ENCODE assay signal across 17 cellular contexts in genomic region chr20:14415492-14415891, GRCh38.
DNase-seq lines count a peak whose midpoint lies in the region; ATAC-seq, FAIRE-seq and TF ChIP-seq lines count a peak whose summit lies in the region.
"Had no signal": no experiment of that assay in that cellular context is flagged by ENCODE, and none has a peak within 500 bp of the region (broad histone marks: within the 10 kb centered on the region; RNA-seq: fewer than 3 reads in every experiment).

No MANE protein-coding gene starts in this region.

- H3K27ac ChIP-seq in liver (ENCODE audit: low read depth in 1 of 2, low read length in 2 of 2), result peak overlapping the region; percentile 4 to 53
- no peak overlapping the region for H3K27ac ChIP-seq in HepG2 (ENCODE audit: extremely low read length, insufficient read depth, low read length)

- no peaks in the 10 kb centered on the region for H3K36me3 ChIP-seq in liver (ENCODE audit: control insufficient read depth in 4 of 4, insufficient read depth in 3 of 4, low read depth in 1 of 4, low read length in 3 of 4)
- no peaks in the 10 kb centered on the region for H3K36me3 ChIP-seq in HepG2 (replicated peaks in 1 of 2; ENCODE audit: control insufficient read depth in 1 of 2, insufficient read depth in 2 of 2, low read length in 2 of 2)

- intact Hi-C loops in HepG2 (cut with micrococcal nuclease; ENCODE audit: unreplicated experiment), result no loop called here

- H3K4me3 ChIP-seq in liver (ENCODE audit: low read depth in 1 of 3, low read length in 3 of 3) (no peak overlapping the region), HepG2 (replicated peaks in 1 of 3; ENCODE audit: insufficient read depth in 1 of 3, low read depth in 2 of 3, low read length in 3 of 3) (no peak overlapping the region)
- H3K4me3 ChIP-seq: K562 had no signal

- H3K9ac ChIP-seq in liver (ENCODE audit: low read depth in 1 of 2, low read length in 2 of 2) (peak overlapping the region in 1 of 2 donors; percentile 18), HepG2 (ENCODE audit: insufficient read depth, low read depth, low read length) (no peak overlapping the region)

- TF ChIP-seq POLR2A in HepG2 (IDR thresholded peaks at IDR 0.05; ENCODE audit: insufficient read depth in 1 of 2, low read depth in 2 of 2, low read length in 2 of 2), result no peak

- CTCF ChIA-PET in HepG2 (lab: Yijun Ruan, JAX; ENCODE audit: low intra/inter-chr PET ratio, low total read pairs), result no interaction called here

- FAIRE-seq in HepG2 (lab: Jason Lieb, UNC), result no peak
- FAIRE-seq: colon, K562 had no signal

- ATAC-seq in HepG2, result no peak
- ATAC-seq in left lobe of liver, result peak; percentile 48
- ATAC-seq in GM19452 (IDR thresholded peaks at IDR 0.05; ENCODE audit: unreplicated experiment), result no peak
- no peak for ATAC-seq in GM21723 (IDR thresholded peaks at IDR 0.05; ENCODE audit: unreplicated experiment)
- ATAC-seq: K562; natural killer cell treated with Interleukin-12 subunit alpha and Interleukin-12 subunit beta and Interleukin-15 and Interleukin-18, amount 100 ng/mL, for 72 hours; SK-N-SH treated with all-trans-retinoic acid at 6 μM for 48 hours had no signal

- H3K4me2 ChIP-seq in HepG2 (ENCODE audit: low read depth, low read length), result no peak overlapping the region

- DNase-seq in HepG2 (ENCODE audit: low spot score) (no peak), NCI-H748 treated with DMSO at 0.1 percent for 48 hours (lab: John Stamatoyannopoulos, UW) (peak; percentile 72), left lobe of liver (ENCODE audit: low spot score) (no peak), NCI-H226 (no peak), SKM-1 treated with dmso at 0.1 percent for 144 hours (lab: John Stamatoyannopoulos, UW; ENCODE audit: unreplicated experiment) (no peak)
- DNase-seq: activated CD4-positive, alpha-beta T cell treated with anti-CD3 and anti-CD28 coated beads, Interleukin-2, amount 10 ng/mL, durations not matched to agents 7 days and 5 days; activated naive CD4-positive, alpha-beta T cell treated with anti-CD3 and anti-CD28 coated beads, Interleukin-2, amount 10 ng/mL, durations not matched to agents 7 days and 5 days; CD4-positive, CD25-positive, alpha-beta regulatory T cell; foreskin melanocyte; NCI-H1930 had no signal

- WGBS in liver, result 15% methylated on average over 3 of the region's 3 CpGs
- 0% methylated on average over 3 of the region's 3 CpGs for WGBS in HepG2 (ENCODE audit: low lambda C conversion rate)

- TF ChIP-seq CTCF in liver (IDR thresholded peaks at IDR 0.05; ENCODE audit: low read depth, low read length, missing input control), result no peak
- no peak for TF ChIP-seq CTCF in HepG2 (CRISPR knock-in tag; IDR thresholded peaks at IDR 0.05)

- no peak for TF ChIP-seq EP300 in HepG2 (IDR thresholded peaks at IDR 0.05; ENCODE audit: low read depth in 2 of 2, low read length in 2 of 2)
- no peak for TF ChIP-seq EP300 in HepG2 (CRISPR knock-in tag; IDR thresholded peaks at IDR 0.05; ENCODE audit: borderline replicate concordance)

- BruUV-seq in HepG2 (replicated peaks; lab: Mats Ljungman, UMichigan), result no TSS peak

- H3K4me1 ChIP-seq in liver (ENCODE audit: control insufficient read depth in 4 of 4, insufficient read depth in 4 of 4, low read length in 3 of 4) (peaks cover 3 to 31% (median 10%) of the 10 kb centered on the region in 4 donors), HepG2 (ENCODE audit: insufficient read depth, low read length) (no peaks in the 10 kb centered on the region)

- no peaks in the 10 kb centered on the region for H3K9me3 ChIP-seq in liver (ENCODE audit: control insufficient read depth in 4 of 4, low read length in 3 of 4)
- no peaks in the 10 kb centered on the region for H3K9me3 ChIP-seq in HepG2 (ENCODE audit: low read length)

- H4K20me1 ChIP-seq in HepG2 (ENCODE audit: insufficient read depth, low read length), result no peaks in the 10 kb centered on the region

- H3K27me3 ChIP-seq in liver (ENCODE audit: control insufficient read depth in 4 of 4, insufficient read depth in 4 of 4, low read length in 3 of 4) (no peaks in the 10 kb centered on the region), HepG2 (ENCODE audit: control insufficient read depth in 1 of 2, insufficient read depth in 2 of 2, low read length in 2 of 2) (no peaks in the 10 kb centered on the region)

- in situ Hi-C loops in HepG2 (cut with HindIII; ENCODE audit: extremely low pct_ligation_motif_present, low pct_unique_long_range_greater_than_20kb), result no loop called here

- no peak overlapping the region for H2AFZ ChIP-seq in HepG2 (ENCODE audit: low read length)

- POLR2A ChIA-PET in HepG2 (lab: Yijun Ruan, JAX), result no interaction called here

- no peaks in the 10 kb centered on the region for H3K79me2 ChIP-seq in HepG2 (ENCODE audit: insufficient read depth, low read length)

- TF ChIP-seq RAD21 in liver (IDR thresholded peaks at IDR 0.05), result peak; percentile 32 to 34
- TF ChIP-seq RAD21 in HepG2 (CRISPR knock-in tag; IDR thresholded peaks at IDR 0.05), result no peak

TF ChIP-seq in liver, 16 proteins besides CTCF, POLR2A, EP300 and RAD21 (continues in another document):
- TF ChIP-seq ATF3 (IDR thresholded peaks at IDR 0.05) (no peak), EGR1 (IDR thresholded peaks at IDR 0.05; ENCODE audit: low read depth in 2 of 2) (no peak), GABPA (IDR thresholded peaks at IDR 0.05 in 1 of 2, conservative IDR thresholded peaks at IDR 0.05 in 1 of 2) (no peak), HNF4G (IDR thresholded peaks at IDR 0.05) (no peak), ZBTB33 (IDR thresholded peaks at IDR 0.05) (no peak), JUND (IDR thresholded peaks at IDR 0.05) (no peak), HNF4A (conservative IDR thresholded peaks at IDR 0.05) (peak; percentile 17 to 26), FOXA1 (IDR thresholded peaks at IDR 0.05) (no peak), TAF1 (conservative IDR thresholded peaks at IDR 0.05) (no peak), FOXA2 (IDR thresholded peaks at IDR 0.05) (no peak)

TF ChIP-seq in HepG2, 621 proteins besides CTCF, POLR2A, EP300 and RAD21 (continues in another document):
- TF ChIP-seq HNRNPLL (IDR thresholded peaks at IDR 0.05; ENCODE audit: low read depth, low read length, poor library complexity, severe bottlenecking) (no peak), PPARG (CRISPR knock-in tag; conservative IDR thresholded peaks at IDR 0.05) (no peak), TSC22D2 (CRISPR knock-in tag; IDR thresholded peaks at IDR 0.05; ENCODE audit: borderline replicate concordance) (no peak), REXO4 (CRISPR knock-in tag; IDR thresholded peaks at IDR 0.05; ENCODE audit: borderline replicate concordance) (no peak), ZNF557 (CRISPR knock-in tag; IDR thresholded peaks at IDR 0.05) (no peak), MAZ (IDR thresholded peaks at IDR 0.05; ENCODE audit: borderline replicate concordance, low read depth, low read length) (no peak), MAZ (CRISPR knock-in tag; IDR thresholded peaks at IDR 0.05; ENCODE audit: low read depth) (no peak), ZNF138 (CRISPR knock-in tag; IDR thresholded peaks at IDR 0.05; ENCODE audit: low read depth) (no peak), CSRNP1 (CRISPR knock-in tag; IDR thresholded peaks at IDR 0.05) (no peak), SOX5 (CRISPR knock-in tag; IDR thresholded peaks at IDR 0.05; ENCODE audit: borderline replicate concordance) (no peak), KDM2A (CRISPR knock-in tag; IDR thresholded peaks at IDR 0.05; ENCODE audit: borderline replicate concordance, low read depth) (no peak), ZNF275 (CRISPR knock-in tag; IDR thresholded peaks at IDR 0.05; ENCODE audit: borderline replicate concordance) (no peak)
